1 cellular context compared by ENCODE assay signal in genomic region chr20:43531091-43531443, GRCh38.
TF ChIP-seq lines count a peak whose summit lies in the region.

No MANE protein-coding gene starts in this region.

TF ChIP-seq in HepG2, 621 proteins besides CTCF, POLR2A, EP300 and RAD21 (continued from another document and continues in another):
- TF ChIP-seq BCL3 (CRISPR knock-in tag; IDR thresholded peaks at IDR 0.05), result 0 out of 2 replicates have a peak, but pooled peaks have one; percentile 11
- peak; percentile 7; the same call in 1 of the 2 replicates for TF ChIP-seq ZNF788 (CRISPR knock-in tag; IDR thresholded peaks at IDR 0.05; ENCODE audit: borderline replicate concordance)
- TF ChIP-seq HMG20B (CRISPR knock-in tag; conservative IDR thresholded peaks at IDR 0.05), result no peak
- TF ChIP-seq LCORL (IDR thresholded peaks at IDR 0.05), result no peak
- TF ChIP-seq LCORL (CRISPR knock-in tag; IDR thresholded peaks at IDR 0.05), result peak; percentile 22; the same call in 1 of the 2 replicates
- TF ChIP-seq XBP1 (CRISPR knock-in tag; IDR thresholded peaks at IDR 0.05), result no peak
- TF ChIP-seq CHD4 (IDR thresholded peaks at IDR 0.05; ENCODE audit: borderline replicate concordance, low read length), result no peak
- peak; percentile 44; the same call in 1 of the 2 replicates for TF ChIP-seq ARNT2 (CRISPR knock-in tag; IDR thresholded peaks at IDR 0.05; ENCODE audit: low read depth)
- TF ChIP-seq ZNF235 (CRISPR knock-in tag; IDR thresholded peaks at IDR 0.05; ENCODE audit: borderline replicate concordance), result no peak
- no peak for TF ChIP-seq ZNF75D (CRISPR knock-in tag; IDR thresholded peaks at IDR 0.05; ENCODE audit: borderline replicate concordance)
- TF ChIP-seq ZSCAN22 (CRISPR knock-in tag; IDR thresholded peaks at IDR 0.05), result no peak
- no peak; the same call in 1 of the 2 replicates for TF ChIP-seq DMAP1 (CRISPR knock-in tag; IDR thresholded peaks at IDR 0.05)
- no peak for TF ChIP-seq ZNF569 (CRISPR knock-in tag; IDR thresholded peaks at IDR 0.05; ENCODE audit: borderline replicate concordance)
- TF ChIP-seq ZNF367 (CRISPR knock-in tag; IDR thresholded peaks at IDR 0.05; ENCODE audit: borderline replicate concordance), result no peak
- TF ChIP-seq MAZ (IDR thresholded peaks at IDR 0.05; ENCODE audit: borderline replicate concordance, low read depth, low read length), result no peak
- peak; percentile 45; the same call in 1 of the 2 replicates for TF ChIP-seq MAZ (CRISPR knock-in tag; IDR thresholded peaks at IDR 0.05; ENCODE audit: low read depth)
- no peak for TF ChIP-seq MTA3 (CRISPR knock-in tag; IDR thresholded peaks at IDR 0.05)
- TF ChIP-seq DDIT3 (CRISPR knock-in tag; IDR thresholded peaks at IDR 0.05), result no peak
- no peak for TF ChIP-seq ZNF512 (CRISPR knock-in tag; IDR thresholded peaks at IDR 0.05)
- no peak for TF ChIP-seq ZNF776 (CRISPR knock-in tag; IDR thresholded peaks at IDR 0.05)
- TF ChIP-seq ZMYM2 (CRISPR knock-in tag; IDR thresholded peaks at IDR 0.05), result no peak
- 0 out of 2 replicates have a peak, but pooled peaks have one; percentile 5 for TF ChIP-seq NCOR1 (IDR thresholded peaks at IDR 0.05; ENCODE audit: borderline replicate concordance, low read length)
- TF ChIP-seq ARID5B (CRISPR knock-in tag; IDR thresholded peaks at IDR 0.05), result no peak
- TF ChIP-seq ZFP1 (CRISPR knock-in tag; IDR thresholded peaks at IDR 0.05), result no peak
- TF ChIP-seq AKAP8 (CRISPR knock-in tag; IDR thresholded peaks at IDR 0.05), result no peak
- TF ChIP-seq ZNF572 (CRISPR knock-in tag; IDR thresholded peaks at IDR 0.05), result no peak
- TF ChIP-seq ZNF879 (CRISPR knock-in tag; IDR thresholded peaks at IDR 0.05), result peak; percentile 5; the same call in 1 of the 2 replicates
- no peak for TF ChIP-seq ZNF501 (CRISPR knock-in tag; IDR thresholded peaks at IDR 0.05)
- no peak for TF ChIP-seq U2AF2 (IDR thresholded peaks at IDR 0.05; ENCODE audit: low read depth, low read length)
- TF ChIP-seq RBM22 (optimal IDR thresholded peaks at IDR 0.05; ENCODE audit: low read length), result no peak
- no peak for TF ChIP-seq ZNF552 (CRISPR knock-in tag; IDR thresholded peaks at IDR 0.05; ENCODE audit: borderline replicate concordance)
- no peak for TF ChIP-seq PRMT3 (CRISPR knock-in tag; IDR thresholded peaks at IDR 0.05; ENCODE audit: borderline replicate concordance, low read depth)
- no peak for TF ChIP-seq NKX3-1 (CRISPR knock-in tag; IDR thresholded peaks at IDR 0.05)
- TF ChIP-seq CENPX (CRISPR knock-in tag; IDR thresholded peaks at IDR 0.05), result no peak
- TF ChIP-seq TOPORS (CRISPR knock-in tag; IDR thresholded peaks at IDR 0.05), result no peak
- TF ChIP-seq SPEN (CRISPR knock-in tag; IDR thresholded peaks at IDR 0.05; ENCODE audit: low read depth), result no peak
- no peak for TF ChIP-seq KDM3A (CRISPR knock-in tag; IDR thresholded peaks at IDR 0.05; ENCODE audit: low read depth)
- TF ChIP-seq CREB3 (CRISPR knock-in tag; IDR thresholded peaks at IDR 0.05), result no peak
- no peak for TF ChIP-seq SP2 (CRISPR knock-in tag; IDR thresholded peaks at IDR 0.05)
- no peak for TF ChIP-seq ZNF597 (CRISPR knock-in tag; IDR thresholded peaks at IDR 0.05)
- TF ChIP-seq NR1H2 (CRISPR knock-in tag; IDR thresholded peaks at IDR 0.05; ENCODE audit: borderline replicate concordance, low read depth), result no peak
- no peak for TF ChIP-seq THAP11 (CRISPR knock-in tag; IDR thresholded peaks at IDR 0.05)
- TF ChIP-seq ZNF7 (CRISPR knock-in tag; IDR thresholded peaks at IDR 0.05), result no peak
- TF ChIP-seq ZBTB42 (CRISPR knock-in tag; IDR thresholded peaks at IDR 0.05), result 0 out of 2 replicates have a peak, but pooled peaks have one; percentile 7
- TF ChIP-seq ZNF280B (CRISPR knock-in tag; IDR thresholded peaks at IDR 0.05; ENCODE audit: borderline replicate concordance), result no peak
- no peak for TF ChIP-seq ZBTB4 (CRISPR knock-in tag; IDR thresholded peaks at IDR 0.05; ENCODE audit: borderline replicate concordance)
- no peak for TF ChIP-seq RBM39 (IDR thresholded peaks at IDR 0.05; ENCODE audit: low read depth, low read length, poor library complexity, severe bottlenecking)
- TF ChIP-seq ATF1 (CRISPR knock-in tag; IDR thresholded peaks at IDR 0.05), result no peak
- TF ChIP-seq YEATS2 (CRISPR knock-in tag; IDR thresholded peaks at IDR 0.05; ENCODE audit: borderline replicate concordance), result no peak
- TF ChIP-seq ZFP82 (CRISPR knock-in tag; IDR thresholded peaks at IDR 0.05; ENCODE audit: borderline replicate concordance), result no peak
- TF ChIP-seq ZNF260 (CRISPR knock-in tag; IDR thresholded peaks at IDR 0.05; ENCODE audit: borderline replicate concordance, low read depth), result no peak
- no peak for TF ChIP-seq ZNF558 (CRISPR knock-in tag; IDR thresholded peaks at IDR 0.05; ENCODE audit: borderline replicate concordance)
- TF ChIP-seq ZNF773 (CRISPR knock-in tag; IDR thresholded peaks at IDR 0.05; ENCODE audit: borderline replicate concordance), result no peak
- no peak for TF ChIP-seq HOXA5 (CRISPR knock-in tag; IDR thresholded peaks at IDR 0.05)
- no peak for TF ChIP-seq ZBTB44 (CRISPR knock-in tag; IDR thresholded peaks at IDR 0.05)
- TF ChIP-seq TBX2 (CRISPR knock-in tag; IDR thresholded peaks at IDR 0.05; ENCODE audit: borderline replicate concordance), result no peak
- TF ChIP-seq ZEB1 (IDR thresholded peaks at IDR 0.05; ENCODE audit: insufficient replicate concordance, low read depth), result no peak
